Comparison of ENCODE assay signal across 22 cellular contexts in genomic region chr1:29234471-29234870, GRCh38.
"Had no signal": no experiment of that assay in that cellular context is flagged by ENCODE, and none has a peak within 500 bp of the region (broad histone marks: within the 10 kb centered on the region; RNA-seq: fewer than 3 reads in every experiment).

No MANE protein-coding gene starts in this region.

- DNase-seq: activated CD4-positive, alpha-beta T cell treated with anti-CD3 and anti-CD28 coated beads, Interleukin-2, amount 10 ng/mL, durations not matched to agents 24 days and 14 days; activated CD8-positive, alpha-beta memory T cell treated with anti-CD3 and anti-CD28 coated beads, Interleukin-2, amount 10 ng/mL, durations not matched to agents 7 days and 5 days; activated CD8-positive, alpha-beta T cell treated with anti-CD3 and anti-CD28 coated beads for 36 hours; activated effector memory CD4-positive, alpha-beta T cell treated with anti-CD3 and anti-CD28 coated beads, Interleukin-2, amount 50 U/mL, for 16 hours; activated naive CD4-positive, alpha-beta T cell treated with anti-CD3 and anti-CD28 coated beads, Interleukin-2, amount 10 ng/mL, durations not matched to agents 7 days and 5 days; activated T-cell treated with anti-CD3 and anti-CD28 coated beads for 4 hours; anterior cingulate cortex; body of pancreas; head of caudate nucleus; islet precursor cell; left cardiac atrium; spleen; stimulated activated CD4-positive, alpha-beta T cell treated with anti-CD3 and anti-CD28 coated beads, Interleukin-4, amount 100 ng/mL, for 24 hours; stimulated activated naive CD8-positive, alpha-beta T cell treated with anti-CD3 and anti-CD28 coated beads, Interleukin-15, Interleukin-2, amounts not matched to agents 100 U/mL and 50 U/mL, for 24 hours; upper lobe of right lung had no signal

- H3K9me3 Mint-ChIP-seq: activated CD4-positive, alpha-beta T cell treated with anti-CD3 and anti-CD28 coated beads, Interleukin-2, amount 10 ng/mL, durations not matched to agents 24 days and 14 days; activated CD8-positive, alpha-beta T cell treated with anti-CD3 and anti-CD28 coated beads for 36 hours; activated naive CD4-positive, alpha-beta T cell treated with anti-CD3 and anti-CD28 coated beads, Interleukin-2, amount 10 ng/mL, durations not matched to agents 7 days and 5 days; memory B cell; T-helper 2 cell treated with Interferon-gamma antibody and Interleukin-4, amounts not matched to agents 5 μg/mL and 100 μg/mL, for 36 hours had no signal

- H3K27ac Mint-ChIP-seq: activated CD4-positive, alpha-beta T cell treated with anti-CD3 and anti-CD28 coated beads, Interleukin-2, amount 10 ng/mL, durations not matched to agents 24 days and 14 days; activated CD8-positive, alpha-beta memory T cell treated with anti-CD3 and anti-CD28 coated beads, Interleukin-2, amount 10 ng/mL, durations not matched to agents 7 days and 5 days; activated CD8-positive, alpha-beta T cell treated with anti-CD3 and anti-CD28 coated beads for 36 hours; activated naive CD4-positive, alpha-beta T cell treated with anti-CD3 and anti-CD28 coated beads, Interleukin-2, amount 10 ng/mL, durations not matched to agents 7 days and 5 days; memory B cell; progenitor cell of endocrine pancreas; T-helper 2 cell treated with Interferon-gamma antibody and Interleukin-4, amounts not matched to agents 5 μg/mL and 100 μg/mL, for 36 hours had no signal

- H3K27me3 ChIP-seq: body of pancreas, upper lobe of right lung had no signal

- H3K27ac ChIP-seq: body of pancreas, cardiac muscle cell, epithelial cell of prostate, gastroesophageal sphincter, spleen, upper lobe of right lung, VCaP had no signal

- H3K4me3 ChIP-seq: body of pancreas, cardiac muscle cell, gastroesophageal sphincter, spleen, upper lobe of right lung had no signal

- H3K4me3 Mint-ChIP-seq: activated CD4-positive, alpha-beta T cell treated with anti-CD3 and anti-CD28 coated beads, Interleukin-2, amount 10 ng/mL, durations not matched to agents 24 days and 14 days; activated CD8-positive, alpha-beta memory T cell treated with anti-CD3 and anti-CD28 coated beads, Interleukin-2, amount 10 ng/mL, durations not matched to agents 7 days and 5 days; activated CD8-positive, alpha-beta T cell treated with anti-CD3 and anti-CD28 coated beads for 36 hours; activated naive CD4-positive, alpha-beta T cell treated with anti-CD3 and anti-CD28 coated beads, Interleukin-2, amount 10 ng/mL, durations not matched to agents 7 days and 5 days; memory B cell; T-helper 2 cell treated with Interferon-gamma antibody and Interleukin-4, amounts not matched to agents 5 μg/mL and 100 μg/mL, for 36 hours had no signal

- H3K9me3 ChIP-seq: body of pancreas, gastroesophageal sphincter, spleen, upper lobe of right lung had no signal

- H3K36me3 ChIP-seq: cardiac muscle cell, gastroesophageal sphincter, spleen, upper lobe of right lung had no signal
